In the genomic region with DNA sequence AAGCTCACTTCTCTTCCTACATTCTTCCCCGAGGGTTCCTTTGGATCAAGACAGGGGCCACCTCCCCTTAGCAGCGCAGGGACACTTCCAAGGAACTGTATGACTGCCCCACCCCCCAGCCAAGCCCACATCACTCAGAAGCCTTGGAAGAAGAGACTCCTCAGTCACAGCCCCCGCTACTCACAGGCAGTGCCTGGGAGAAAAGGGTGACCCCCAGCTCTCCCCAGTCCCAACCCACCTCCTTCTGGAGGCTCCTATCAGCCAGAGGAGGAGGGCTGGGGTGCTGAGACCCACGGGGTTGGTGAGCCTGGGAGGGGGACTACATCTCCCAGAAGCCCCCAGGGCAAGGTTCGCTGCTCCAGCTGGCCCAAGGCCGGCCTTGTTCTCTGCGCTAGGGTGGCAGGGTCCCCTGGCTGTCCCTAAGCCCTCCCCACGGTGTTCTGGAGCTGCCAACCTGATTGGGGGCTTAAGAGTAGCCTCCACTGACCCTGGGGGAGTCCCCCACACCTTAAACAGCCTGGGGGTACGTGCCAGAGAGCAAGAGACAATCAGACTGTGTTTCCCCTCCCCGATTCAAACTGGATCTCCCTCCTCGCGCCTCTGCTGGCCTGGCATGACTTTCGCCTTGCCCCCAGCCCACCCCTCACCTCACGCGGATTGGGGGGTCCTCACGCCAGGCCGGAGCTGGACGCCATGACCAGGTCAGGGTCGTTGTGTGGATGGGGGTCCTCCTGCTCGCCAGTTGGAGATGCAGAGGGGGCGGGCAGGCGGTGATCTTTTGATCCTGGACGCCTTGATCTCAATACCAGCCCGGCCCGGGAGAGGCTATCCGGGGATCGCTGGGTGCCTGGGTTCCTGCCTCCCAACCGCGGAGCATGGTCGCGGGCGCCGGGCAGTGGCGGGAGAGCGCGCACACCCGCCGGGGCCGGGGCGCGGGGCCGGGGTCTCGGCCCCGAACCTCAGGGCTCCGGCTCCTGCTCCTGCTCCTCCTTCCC, we compare ENCODE assay signal across 8 cellular contexts. TPM values are rescaled to one million over a fixed set of nuclear protein-coding genes. Genes with fewer than 3 reads are reported as not detected.
A peak's percentile ranks its signal among the peaks of the same experiment; 100 is the strongest.
DNase-seq lines count a peak whose midpoint lies in the region; ATAC-seq and TF ChIP-seq lines count a peak whose summit lies in the region.

No MANE protein-coding gene starts in this region.

- H3K9me3 Mint-ChIP-seq in Caco-2 (ENCODE audit: unreplicated experiment) = no peaks in the 10 kb centered on the region
- H3K9me3 Mint-ChIP-seq in WTC11 = no peaks in the 10 kb centered on the region

- no peaks in the 10 kb centered on the region for H3K36me3 ChIP-seq in Caco-2 (ENCODE audit: control insufficient read depth, insufficient read depth, low read length)
- no peaks in the 10 kb centered on the region for H3K36me3 ChIP-seq in aorta (ENCODE audit: control insufficient read depth in 1 of 2, insufficient read depth in 2 of 2, low read length in 1 of 2)

- H3K27ac Mint-ChIP-seq in Caco-2 (ENCODE audit: unreplicated experiment) (peak overlapping the region; percentile 27), WTC11 (no peak overlapping the region)

- H3K9me3 ChIP-seq in Caco-2 (no peaks in the 10 kb centered on the region), aorta (ENCODE audit: control insufficient read depth, low read length) (no peaks in the 10 kb centered on the region)

- 0% methylated on average over 42 to 45 of the region's 45 CpGs for WGBS in aorta, 2 donors

- peak overlapping the region; percentile 92 for H3K4me3 ChIP-seq in Caco-2 (ENCODE audit: low read depth, low read length)
- peak overlapping the region; percentile 38 to 76 for H3K4me3 ChIP-seq in aorta (ENCODE audit: low read length in 2 of 2)

- H3K27me3 ChIP-seq in Caco-2 (replicated peaks; ENCODE audit: control insufficient read depth, insufficient read depth, low read length) (no peaks in the 10 kb centered on the region), aorta (ENCODE audit: control insufficient read depth in 1 of 2, insufficient read depth in 2 of 2, low read length in 1 of 2) (no peaks in the 10 kb centered on the region)

- TF ChIP-seq CTCF in Caco-2 (IDR thresholded peaks at IDR 0.05; ENCODE audit: insufficient read depth in 1 of 2, low read depth in 1 of 2, low read length in 1 of 2, severe bottlenecking in 1 of 2, unreplicated experiment in 1 of 2) = no peak
- TF ChIP-seq CTCF in WTC11 (IDR thresholded peaks at IDR 0.05) = no peak

- DNase-seq in Caco-2 (peak; percentile 75 to 80), HK-2 (ENCODE audit: unreplicated experiment) (peak; percentile 48), WTC11 (ENCODE audit: low spot score) (peak; percentile 71), epidermal melanocyte (ENCODE audit: insufficient read length, low spot score) (peak; percentile 71), myocyte (ENCODE audit: low read depth) (peak; percentile 62), aorta (peak in 1 of 2 donors; percentile 82), NCI-H2029 (lab: John Stamatoyannopoulos, UW) (no peak)

- peak overlapping the region; percentile 78 for H3K4me3 Mint-ChIP-seq in Caco-2 (ENCODE audit: unreplicated experiment)
- peak overlapping the region; percentile 84 for H3K4me3 Mint-ChIP-seq in WTC11

- BruUV-seq in Caco-2 (replicated peaks; lab: Mats Ljungman, UMichigan) = TSS peak; percentile 18

- POLR2A ChIA-PET in Caco-2 (lab: Charles Lee) (interaction anchor here (0.6 to 2.0 kb wide), 8 partner anchors 8 to 1598 kb away, joined by 3 to 140 read pairs (median 5); partner anchors contain the start of genes CENATAC and DPAGT1), WTC11 (lab: Charles Lee) (interaction anchor here (1.0 kb wide), 2 partner anchors 8 to 132 kb away, joined by 5 read pairs; no protein-coding TSS in a partner anchor)

- peak overlapping the region; percentile 46 to 72 for H3K27ac ChIP-seq in aorta (ENCODE audit: low read depth in 1 of 2, low read length in 2 of 2)

- H3K4me1 Mint-ChIP-seq in Caco-2 (ENCODE audit: low read depth, unreplicated experiment) = peaks cover 34% of the 10 kb centered on the region
- H3K4me1 Mint-ChIP-seq in WTC11 = peaks cover 61% of the 10 kb centered on the region

- ATAC-seq in WTC11 (peak; percentile 11), aorta (ENCODE audit: low FRiP score) (no peak), HG03521 (IDR thresholded peaks at IDR 0.05; ENCODE audit: unreplicated experiment) (no peak)

- intact Hi-C loops in Caco-2 (cut with micrococcal nuclease; ENCODE audit: unreplicated experiment) = no loop called here
- intact Hi-C loops in aorta (cut with DNase I) = loop anchor here (1.0 to 5.0 kb wide), 3 partner anchors 17 to 138 kb away; partner anchors contain the start of gene DDX6 (in 1 of the 2)

- H3K36me3 Mint-ChIP-seq in Caco-2 (ENCODE audit: insufficient read depth, unreplicated experiment) (peaks cover 52% of the 10 kb centered on the region), WTC11 (no peaks in the 10 kb centered on the region)

- H3K4me1 ChIP-seq in Caco-2 = peaks cover 55% of the 10 kb centered on the region
- H3K4me1 ChIP-seq in aorta (ENCODE audit: control insufficient read depth in 1 of 2, insufficient read depth in 2 of 2, low read length in 2 of 2) = no peaks in the 10 kb centered on the region

- H3K27me3 Mint-ChIP-seq in Caco-2 (ENCODE audit: insufficient read depth, unreplicated experiment) = no peaks in the 10 kb centered on the region
- H3K27me3 Mint-ChIP-seq in WTC11 (ENCODE audit: low read depth) = peaks cover 13% of the 10 kb centered on the region

- CTCF ChIA-PET in Caco-2 (lab: Charles Lee) = interaction anchor here (0.6 to 1.1 kb wide), 11 partner anchors 8 to 235 kb away, joined by 3 to 15 read pairs (median 4); partner anchors contain the start of genes DDX6 and VPS11
- CTCF ChIA-PET in WTC11 (lab: Charles Lee) = interaction anchor here (0.6 to 1.4 kb wide), 9 partner anchors 8 to 281 kb away, joined by 3 to 12 read pairs (median 4); partner anchors contain the start of genes CBL and DDX6

TF ChIP-seq in WTC11, 78 proteins besides CTCF, POLR2A, EP300 and RAD21 (continues in another document):
- TF ChIP-seq NFATC4 (CRISPR knock-in tag; IDR thresholded peaks at IDR 0.05) = no peak
- TF ChIP-seq, protein P1, sequence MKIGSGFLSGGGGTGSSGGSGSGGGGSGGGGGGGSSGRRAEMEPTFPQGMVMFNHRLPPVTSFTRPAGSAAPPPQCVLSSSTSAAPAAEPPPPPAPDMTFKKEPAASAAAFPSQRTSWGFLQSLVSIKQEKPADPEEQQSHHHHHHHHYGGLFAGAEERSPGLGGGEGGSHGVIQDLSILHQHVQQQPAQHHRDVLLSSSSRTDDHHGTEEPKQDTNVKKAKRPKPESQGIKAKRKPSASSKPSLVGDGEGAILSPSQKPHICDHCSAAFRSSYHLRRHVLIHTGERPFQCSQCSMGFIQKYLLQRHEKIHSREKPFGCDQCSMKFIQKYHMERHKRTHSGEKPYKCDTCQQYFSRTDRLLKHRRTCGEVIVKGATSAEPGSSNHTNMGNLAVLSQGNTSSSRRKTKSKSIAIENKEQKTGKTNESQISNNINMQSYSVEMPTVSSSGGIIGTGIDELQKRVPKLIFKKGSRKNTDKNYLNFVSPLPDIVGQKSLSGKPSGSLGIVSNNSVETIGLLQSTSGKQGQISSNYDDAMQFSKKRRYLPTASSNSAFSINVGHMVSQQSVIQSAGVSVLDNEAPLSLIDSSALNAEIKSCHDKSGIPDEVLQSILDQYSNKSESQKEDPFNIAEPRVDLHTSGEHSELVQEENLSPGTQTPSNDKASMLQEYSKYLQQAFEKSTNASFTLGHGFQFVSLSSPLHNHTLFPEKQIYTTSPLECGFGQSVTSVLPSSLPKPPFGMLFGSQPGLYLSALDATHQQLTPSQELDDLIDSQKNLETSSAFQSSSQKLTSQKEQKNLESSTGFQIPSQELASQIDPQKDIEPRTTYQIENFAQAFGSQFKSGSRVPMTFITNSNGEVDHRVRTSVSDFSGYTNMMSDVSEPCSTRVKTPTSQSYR (CRISPR knock-in tag; IDR thresholded peaks at IDR 0.05) = no peak
- no peak; the same call in 1 of the 2 replicates for TF ChIP-seq FOXP1 (CRISPR knock-in tag; IDR thresholded peaks at IDR 0.05; ENCODE audit: borderline replicate concordance)
- TF ChIP-seq NR1H2 (CRISPR knock-in tag; IDR thresholded peaks at IDR 0.05) = no peak
- TF ChIP-seq KAT7 (CRISPR knock-in tag; IDR thresholded peaks at IDR 0.05; ENCODE audit: borderline replicate concordance) = 0 out of 2 replicates have a peak, but pooled peaks have one; percentile 17
- TF ChIP-seq, protein P2, sequence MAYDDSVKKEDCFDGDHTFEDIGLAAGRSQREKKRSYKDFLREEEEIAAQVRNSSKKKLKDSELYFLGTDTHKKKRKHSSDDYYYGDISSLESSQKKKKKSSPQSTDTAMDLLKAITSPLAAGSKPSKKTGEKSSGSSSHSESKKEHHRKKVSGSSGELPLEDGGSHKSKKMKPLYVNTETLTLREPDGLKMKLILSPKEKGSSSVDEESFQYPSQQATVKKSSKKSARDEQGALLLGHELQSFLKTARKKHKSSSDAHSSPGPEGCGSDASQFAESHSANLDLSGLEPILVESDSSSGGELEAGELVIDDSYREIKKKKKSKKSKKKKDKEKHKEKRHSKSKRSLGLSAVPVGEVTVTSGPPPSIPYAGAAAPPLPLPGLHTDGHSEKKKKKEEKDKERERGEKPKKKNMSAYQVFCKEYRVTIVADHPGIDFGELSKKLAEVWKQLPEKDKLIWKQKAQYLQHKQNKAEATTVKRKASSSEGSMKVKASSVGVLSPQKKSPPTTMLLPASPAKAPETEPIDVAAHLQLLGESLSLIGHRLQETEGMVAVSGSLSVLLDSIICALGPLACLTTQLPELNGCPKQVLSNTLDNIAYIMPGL (CRISPR knock-in tag; IDR thresholded peaks at IDR 0.05) = peak; percentile 67
- peak; percentile 75; the same call in 1 of the 2 replicates for TF ChIP-seq ETV6 (CRISPR knock-in tag; IDR thresholded peaks at IDR 0.05)
- no peak for TF ChIP-seq ATF1 (CRISPR knock-in tag; IDR thresholded peaks at IDR 0.05)
- TF ChIP-seq NFE2L1 (CRISPR knock-in tag; IDR thresholded peaks at IDR 0.05) = no peak
- no peak for TF ChIP-seq ZNF121 (CRISPR knock-in tag; IDR thresholded peaks at IDR 0.05)

RNA-seq across cellular contexts. Expression of gene BCL9L, which starts 0.8 kb away (rescaled TPM):
- total RNA-seq in Caco-2 (2022) (186 and 203 TPM in 2 replicates), WTC11 (2021) (62.1 to 65.3 TPM (median 64.7 TPM) in 3 replicates), myocyte (15.2 and 22.1 TPM in 2 replicates), aorta (10 to 100 TPM; 73.5 to 92.9 TPM)
- 36.4 TPM for polyA plus RNA-seq in myocyte (2012)
- polyA plus RNA-seq in aorta = 10 to 100 TPM; 12.5 to 21.1 TPM

RNA-seq across cellular contexts. Expression of gene UPK2, which starts 31.2 kb away (rescaled TPM):
- total RNA-seq in Caco-2 (2022) = 1.8 and 3.5 TPM in 2 replicates
- not detected in 3 replicates for total RNA-seq in WTC11 (2021)
- not detected in 2 replicates for total RNA-seq in myocyte
- polyA plus RNA-seq in myocyte (2012) = 0.82 TPM
- not detected for total RNA-seq in aorta
- polyA plus RNA-seq in aorta = not detected

RNA-seq across cellular contexts. Expression of gene CXCR5, which starts 41.2 kb away (rescaled TPM):
- not detected in 2 replicates for total RNA-seq in Caco-2 (2022)
- 0.07 TPM in 1 of 3 replicates, not detected in the others for total RNA-seq in WTC11 (2021)
- not detected in 2 replicates for total RNA-seq in myocyte
- not detected for polyA plus RNA-seq in myocyte (2012)
- under 1 TPM; 0.06 to 0.27 TPM for total RNA-seq in aorta
- under 1 TPM; 0.13 to 0.69 TPM for polyA plus RNA-seq in aorta

RNA-seq across cellular contexts. Expression of gene FOXR1, which starts 46.7 kb away (rescaled TPM):
- not detected in 2 replicates for total RNA-seq in Caco-2 (2022)
- total RNA-seq in WTC11 (2021) = not detected in 3 replicates
- total RNA-seq in myocyte = not detected in 2 replicates
- polyA plus RNA-seq in myocyte (2012) = not detected
- not detected for total RNA-seq in aorta
- not detected for polyA plus RNA-seq in aorta
